ENCODE assay signal across 9 cellular contexts in the genomic region with DNA sequence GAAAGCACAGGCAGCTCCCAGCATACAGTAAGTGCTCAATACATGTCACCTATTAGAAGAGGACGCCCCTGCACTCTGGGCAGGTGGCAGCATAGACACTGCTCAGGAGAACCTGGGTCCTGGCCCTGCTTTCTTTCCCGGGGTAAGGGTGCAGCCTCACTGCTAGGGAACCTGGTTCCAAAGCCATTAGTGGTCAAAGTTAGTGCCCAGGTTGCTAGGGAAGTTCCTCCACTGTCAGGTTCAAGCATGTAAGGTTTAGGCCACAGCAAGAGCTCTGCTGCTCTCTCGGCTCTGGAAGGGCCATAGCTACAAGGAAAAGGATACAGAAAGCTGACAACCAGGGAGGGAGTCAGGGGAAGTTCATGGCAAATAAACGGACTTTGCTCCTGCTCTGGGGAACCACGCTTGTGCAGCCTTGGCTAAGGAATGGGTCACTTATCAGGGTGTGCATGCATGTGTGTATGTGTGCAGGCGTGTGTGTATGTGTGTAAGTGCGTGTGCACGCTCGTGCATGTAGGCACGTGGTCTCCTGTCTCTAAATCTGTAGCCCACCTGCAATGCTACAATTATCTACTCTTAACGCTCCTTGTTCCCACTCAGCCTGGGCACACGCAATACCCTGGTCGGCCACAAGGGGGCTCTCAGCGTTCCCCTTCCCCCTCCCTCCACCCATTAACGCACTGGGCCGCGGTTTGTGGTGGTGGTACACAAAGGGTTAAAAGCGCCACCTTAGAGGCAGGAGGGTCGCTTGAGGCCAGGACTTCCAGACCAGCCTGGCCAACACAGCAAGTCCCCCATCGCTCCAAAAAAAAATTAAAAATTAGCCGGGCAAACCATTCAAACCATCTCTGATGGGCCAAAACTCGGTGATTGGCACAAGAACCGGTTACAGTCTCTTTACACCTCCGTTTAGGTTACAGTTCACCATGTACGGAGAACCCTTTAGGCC. TPM values are rescaled to one million over a fixed set of nuclear protein-coding genes. Genes with fewer than 3 reads are reported as not detected.
DNase-seq lines count a peak whose midpoint lies in the region; ATAC-seq and TF ChIP-seq lines count a peak whose summit lies in the region.
"Had no signal": no experiment of that assay in that cellular context is flagged by ENCODE, and none has a peak within 500 bp of the region (broad histone marks: within the 10 kb centered on the region; RNA-seq: fewer than 3 reads in every experiment).

No MANE protein-coding gene starts in this region.

- H3K9me3 ChIP-seq in Panc1 (ENCODE audit: control insufficient read depth, insufficient read depth, low read depth, low read length) (no peaks in the 10 kb centered on the region), gastroesophageal sphincter (no peaks in the 10 kb centered on the region), upper lobe of left lung (no peaks in the 10 kb centered on the region)

- peaks cover 2% of the 10 kb centered on the region for H3K4me1 Mint-ChIP-seq in osteocyte (ENCODE audit: unreplicated experiment)

- H3K4me3 ChIP-seq in AG10803 (ENCODE audit: low read length): no peak overlapping the region
- peak overlapping the region in 1 of 2 experiments; percentile 30; a peak in 2 of 4 replicates for H3K4me3 ChIP-seq in Panc1 (ENCODE audit: low read depth in 2 of 2, low read length in 2 of 2)
- no peak overlapping the region for H3K4me3 ChIP-seq in gastroesophageal sphincter
- H3K4me3 ChIP-seq in upper lobe of left lung: no peak overlapping the region

- H3K9me3 Mint-ChIP-seq in osteocyte (ENCODE audit: unreplicated experiment): no peaks in the 10 kb centered on the region
- H3K9me3 Mint-ChIP-seq: stimulated activated naive CD8-positive, alpha-beta T cell treated with anti-CD3 and anti-CD28 coated beads, Interleukin-15, Interleukin-2, amounts not matched to agents 100 ng/mL and 50 ng/mL, for 24 hours had no signal

- no peak for TF ChIP-seq POLR2A in gastroesophageal sphincter (IDR thresholded peaks at IDR 0.05)
- TF ChIP-seq POLR2A in upper lobe of left lung (IDR thresholded peaks at IDR 0.05): no peak

- POLR2A ChIA-PET in Panc1 (lab: Charles Lee): no interaction called here

- no peaks in the 10 kb centered on the region for H3K36me3 Mint-ChIP-seq in osteocyte (ENCODE audit: unreplicated experiment)

- intact Hi-C loops in Panc1 (cut with micrococcal nuclease; ENCODE audit: unreplicated experiment): loop anchor here (2.0 kb wide), 1 partner anchor 214 kb away; no protein-coding TSS in a partner anchor

- TF ChIP-seq CTCF in AG10803 (conservative IDR thresholded peaks at IDR 0.05; ENCODE audit: low read length) (peak; percentile 97), Panc1 (IDR thresholded peaks at IDR 0.05) (peak; percentile 98), gastroesophageal sphincter (IDR thresholded peaks at IDR 0.05) (peak; percentile 87 to 96 (median 92)), osteocyte (IDR thresholded peaks at IDR 0.05) (peak; percentile 95), upper lobe of left lung (IDR thresholded peaks at IDR 0.05) (peak; percentile 90 to 99 (median 93))

- WGBS in gastroesophageal sphincter (ENCODE audit: low coverage in 1 of 2), 2 donors: 16 to 19% methylated on average over 8 to 14 of the region's 25 CpGs
- 20 to 21% methylated on average over 21 to 25 of the region's 25 CpGs for WGBS in upper lobe of left lung, 2 donors

- TF ChIP-seq EP300 in gastroesophageal sphincter (IDR thresholded peaks at IDR 0.05) (no peak), upper lobe of left lung (IDR thresholded peaks at IDR 0.05) (no peak)

- H3K27me3 Mint-ChIP-seq in osteocyte (ENCODE audit: unreplicated experiment): peaks cover 4% of the 10 kb centered on the region
- H3K27me3 Mint-ChIP-seq: stimulated activated naive CD8-positive, alpha-beta T cell treated with anti-CD3 and anti-CD28 coated beads, Interleukin-15, Interleukin-2, amounts not matched to agents 100 ng/mL and 50 ng/mL, for 24 hours had no signal

- H3K4me1 ChIP-seq in Panc1 (ENCODE audit: control insufficient read depth, insufficient read depth, low read length) (no peaks in the 10 kb centered on the region), gastroesophageal sphincter (peaks cover 0 to 8% (median 0%) of the 10 kb centered on the region in 3 donors), upper lobe of left lung (peaks cover 0 to 7% (median 5%) of the 10 kb centered on the region in 4 donors)

- peak; percentile 90 for ATAC-seq in Panc1
- no peak for ATAC-seq in gastroesophageal sphincter
- peak; percentile 67 to 90 for ATAC-seq in upper lobe of left lung (ENCODE audit: low FRiP score in 2 of 2)
- ATAC-seq in HG03442 (IDR thresholded peaks at IDR 0.05; ENCODE audit: unreplicated experiment): no peak

- no peak overlapping the region for H3K27ac ChIP-seq in Panc1 (ENCODE audit: low read length)
- H3K27ac ChIP-seq in gastroesophageal sphincter: no peak overlapping the region
- no peak overlapping the region for H3K27ac ChIP-seq in upper lobe of left lung

- H3K36me3 ChIP-seq in Panc1 (ENCODE audit: control insufficient read depth, insufficient read depth, low read length) (no peaks in the 10 kb centered on the region), gastroesophageal sphincter (no peaks in the 10 kb centered on the region), upper lobe of left lung (no peaks in the 10 kb centered on the region)

- H3K27ac Mint-ChIP-seq in osteocyte (ENCODE audit: unreplicated experiment): no peak overlapping the region
- H3K27ac Mint-ChIP-seq: stimulated activated naive CD8-positive, alpha-beta T cell treated with anti-CD3 and anti-CD28 coated beads, Interleukin-15, Interleukin-2, amounts not matched to agents 100 ng/mL and 50 ng/mL, for 24 hours had no signal

- no peak overlapping the region for H3K4me3 Mint-ChIP-seq in osteocyte (ENCODE audit: unreplicated experiment)
- H3K4me3 Mint-ChIP-seq: stimulated activated naive CD8-positive, alpha-beta T cell treated with anti-CD3 and anti-CD28 coated beads, Interleukin-15, Interleukin-2, amounts not matched to agents 100 ng/mL and 50 ng/mL, for 24 hours had no signal

- in situ Hi-C loops in Panc1 (cut with HindIII; ENCODE audit: low pct_unique_long_range_greater_than_20kb, low sequenced_read_pairs): no loop called here

- peak; percentile 28 for DNase-seq in AG10803 (ENCODE audit: low read depth)
- peak; percentile 55 for DNase-seq in GM19240 (ENCODE audit: insufficient read length, low spot score)
- no peak for DNase-seq in Panc1 (ENCODE audit: low read depth, low spot score)
- peak; percentile 55 for DNase-seq in activated T-helper 1 cell treated with anti-CD3 and anti-CD28 coated beads, Interleukin-2, amount 50 U/mL, for 16 hours (ENCODE audit: low read depth in 1 of 2, low spot score in 1 of 2)
- DNase-seq in osteocyte (ENCODE audit: extremely low spot score, unreplicated experiment): no peak
- DNase-seq in upper lobe of left lung: peak; percentile 30 to 46

- no peaks in the 10 kb centered on the region for H3K27me3 ChIP-seq in Panc1 (ENCODE audit: control insufficient read depth, insufficient read depth, low read length)
- no peaks in the 10 kb centered on the region for H3K27me3 ChIP-seq in gastroesophageal sphincter
- H3K27me3 ChIP-seq in upper lobe of left lung: no peaks in the 10 kb centered on the region

- no TSS peak for BruUV-seq in Panc1 (replicated peaks; lab: Mats Ljungman, UMichigan)

- CTCF ChIA-PET in Panc1 (lab: Charles Lee): interaction anchor here (1.0 kb wide), 1 partner anchor 1094 kb away, joined by 3 read pairs; no protein-coding TSS in a partner anchor

RNA-seq across cellular contexts. Expression of a gene that starts 48.5 kb away (rescaled TPM):
- total RNA-seq in Panc1 (2021; ENCODE audit: unreplicated experiment): 7.9 TPM
- 5.1 TPM for polyA plus RNA-seq in Panc1 (2012; ENCODE audit: insufficient read length)
- 10 to 100 TPM in 1 of 4 donors, 1 to 10 TPM in 3; 1.9 to 12.0 (median 4.0) TPM for total RNA-seq in gastroesophageal sphincter
- total RNA-seq in osteocyte: 8.3 and 10.3 TPM in 2 replicates
- total RNA-seq in upper lobe of left lung: 10 to 100 TPM in 1 of 6 donors, 1 to 10 TPM in 5; 5.1 to 50.3 (median 6.2) TPM

Comparison
In these comparisons a context has a peak if more than half of its experiments do, and no peak if none do; other contexts are left out.
1. DNase-seq: peak in AG10803 (single experiment), GM19240 (single experiment), activated T-helper 1 cell treated with anti-CD3 and anti-CD28 coated beads, Interleukin-2, amount 50 U/mL, for 16 hours (2 of 2) and upper lobe of left lung (2 of 2); none in Panc1 (single experiment) and osteocyte (single experiment).
2. ATAC-seq: peak in Panc1 (single experiment) and upper lobe of left lung (2 of 2); none in gastroesophageal sphincter (single experiment) and HG03442 (single experiment).
3. Peak in every context shown above with its lines, with median percentiles within 50 percentile points of each other: CTCF ChIP-seq.